In genomic region chr9:96487030-96487396, GRCh38 we compare ENCODE assay signal across 1 cellular context.
TF ChIP-seq lines count a peak whose summit lies in the region.

No MANE protein-coding gene starts in this region.

TF ChIP-seq in liver, 16 proteins besides CTCF, POLR2A, EP300 and RAD21 (continued from another document):
- TF ChIP-seq MAX (IDR thresholded peaks at IDR 0.05) = no peak
- no peak for TF ChIP-seq NR2F2 (IDR thresholded peaks at IDR 0.05)
- no peak for TF ChIP-seq GABPA (IDR thresholded peaks at IDR 0.05 in 1 of 2, conservative IDR thresholded peaks at IDR 0.05 in 1 of 2)
- TF ChIP-seq HNF4G (IDR thresholded peaks at IDR 0.05) = no peak
- TF ChIP-seq JUND (IDR thresholded peaks at IDR 0.05) = no peak
- TF ChIP-seq YY1 (IDR thresholded peaks at IDR 0.05) = no peak
- TF ChIP-seq HNF4A (conservative IDR thresholded peaks at IDR 0.05) = no peak
- TF ChIP-seq TAF1 (conservative IDR thresholded peaks at IDR 0.05) = no peak
